14 cellular contexts compared by ENCODE assay signal in the genomic region with DNA sequence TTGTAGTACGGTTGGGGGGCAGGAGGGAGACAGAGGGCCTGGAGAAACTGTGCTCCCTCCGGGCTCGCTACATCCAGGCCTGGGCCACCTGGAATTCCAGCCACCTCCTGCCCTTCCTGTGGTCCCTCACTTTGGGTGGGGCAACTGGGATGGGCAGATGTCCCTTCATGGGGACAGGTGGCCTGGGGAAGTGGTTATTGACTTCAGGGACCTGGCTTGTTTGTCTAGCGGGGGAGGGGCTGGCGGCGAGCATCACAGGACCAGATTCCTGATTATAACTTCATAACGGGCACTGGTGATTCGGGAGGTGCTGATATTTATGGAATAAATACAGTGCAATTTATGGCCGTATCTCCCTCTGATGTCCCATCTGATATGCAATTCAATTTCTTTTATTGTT. TPM values are rescaled to one million over a fixed set of nuclear protein-coding genes. Genes with fewer than 3 reads are reported as not detected.
A peak's percentile ranks its signal among the peaks of the same experiment; 100 is the strongest.
DNase-seq lines count a peak whose midpoint lies in the region; ATAC-seq lines count a peak whose summit lies in the region.
"Had no signal": no experiment of that assay in that cellular context is flagged by ENCODE, and none has a peak within 500 bp of the region (broad histone marks: within the 10 kb centered on the region; RNA-seq: fewer than 3 reads in every experiment).

No MANE protein-coding gene starts in this region.

- no peaks in the 10 kb centered on the region for H3K36me3 ChIP-seq in H7 (replicated peaks; ENCODE audit: control insufficient read depth, insufficient read depth, low read length)
- H3K36me3 ChIP-seq: BE2C had no signal

- H3K4me3 ChIP-seq in H7 (ENCODE audit: insufficient read depth, low read depth, low read length), result no peak overlapping the region
- H3K4me3 ChIP-seq: GM23248 had no signal

- ATAC-seq in GM18867 (IDR thresholded peaks at IDR 0.05; ENCODE audit: unreplicated experiment) (no peak), GM21528 (IDR thresholded peaks at IDR 0.05; ENCODE audit: low FRiP score, unreplicated experiment) (no peak), HG03095 (IDR thresholded peaks at IDR 0.05; ENCODE audit: unreplicated experiment) (no peak)

- DNase-seq in NCI-H748 (lab: John Stamatoyannopoulos, UW; ENCODE audit: unreplicated experiment) (peak; percentile 72), NCI-H748 treated with DMSO at 0.1 percent for 48 hours (lab: John Stamatoyannopoulos, UW) (no peak), H7 (peak; percentile 45), SW480 (ENCODE audit: low spot score) (peak; percentile 95)
- DNase-seq: ACHN; BE2C; CD4-positive, alpha-beta T cell; DMS79 treated with DMSO at 0.1 percent for 48 hours; GF-D8; GM23248; HCEC 1CT had no signal

- H3K27me3 ChIP-seq in H7 (ENCODE audit: control insufficient read depth, insufficient read depth, low read length), result no peaks in the 10 kb centered on the region; the same call in 1 of the 2 replicates
- H3K27me3 ChIP-seq: BE2C had no signal

RNA-seq across cellular contexts. Expression of a gene that starts 20.1 kb away (rescaled TPM):
- 84.9 and 91.8 TPM in 2 replicates for total RNA-seq in H7 (2014; rRNA removed; shearing (Covaris generic))
- total RNA-seq: GM23248 had no signal

RNA-seq across cellular contexts. Expression of a gene that starts 49.9 kb away (rescaled TPM):
- 6.1 and 6.2 TPM in 2 replicates for total RNA-seq in H7 (2014; rRNA removed; shearing (Covaris generic))
- total RNA-seq: CD4-positive, alpha-beta T cell had no signal
